ENCODE assay signal across 11 cellular contexts in the genomic region with DNA sequence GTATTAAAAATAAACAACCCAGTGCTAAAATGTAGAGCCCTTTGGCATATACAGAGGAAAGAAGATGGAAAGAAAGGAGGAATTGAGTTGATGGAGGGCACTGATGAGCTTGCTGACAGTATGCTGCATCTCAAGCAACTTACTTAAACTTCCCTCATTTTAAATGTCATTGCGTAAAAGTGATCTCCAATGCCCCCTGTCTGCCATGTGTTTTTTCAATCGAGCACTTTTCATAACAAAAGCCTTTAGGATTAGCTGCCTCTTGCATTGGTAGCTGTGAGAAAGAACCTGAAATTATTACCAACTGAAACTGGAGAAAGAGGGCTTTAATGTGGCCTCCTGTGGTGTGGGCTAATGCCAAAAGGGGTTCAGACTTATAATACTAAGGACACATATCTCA.
DNase-seq lines count a peak whose midpoint lies in the region; ATAC-seq and TF ChIP-seq lines count a peak whose summit lies in the region.
"Had no signal": no experiment of that assay in that cellular context is flagged by ENCODE, and none has a peak within 500 bp of the region (broad histone marks: within the 10 kb centered on the region; RNA-seq: fewer than 3 reads in every experiment).

No MANE protein-coding gene starts in this region.

- ATAC-seq in HG03565 (IDR thresholded peaks at IDR 0.05; ENCODE audit: unreplicated experiment), result no peak
- ATAC-seq in activated naive CD8-positive, alpha-beta T cell treated with anti-CD3 and anti-CD28 coated beads, Interleukin-2, amount 50 U/mL, for 24 hours, result no peak

- no peaks in the 10 kb centered on the region for H3K9me3 ChIP-seq in Loucy (ENCODE audit: insufficient read depth, low read depth, low read length)
- H3K9me3 ChIP-seq in osteoblast (ENCODE audit: low read depth, low read length), result no peaks in the 10 kb centered on the region

- no peak overlapping the region for H2AFZ ChIP-seq in Loucy (ENCODE audit: low read length)
- H2AFZ ChIP-seq in osteoblast (ENCODE audit: low read length), result no peak overlapping the region
- H2AFZ ChIP-seq: parathyroid adenoma had no signal

- H3K27me3 ChIP-seq in Loucy (ENCODE audit: insufficient read depth, low read length, poor library complexity, severe bottlenecking), result no peaks in the 10 kb centered on the region
- no peaks in the 10 kb centered on the region for H3K27me3 ChIP-seq in osteoblast (ENCODE audit: insufficient read depth, low read length)

- H3K9ac ChIP-seq in Loucy (ENCODE audit: low read depth, low read length, poor library complexity, severe bottlenecking), result no peak overlapping the region
- H3K9ac ChIP-seq: parathyroid adenoma had no signal

- H3K27me3 Mint-ChIP-seq in activated naive CD8-positive, alpha-beta T cell treated with anti-CD3 and anti-CD28 coated beads, Interleukin-2, amount 50 U/mL, for 24 hours, result no peaks in the 10 kb centered on the region

- H3K36me3 Mint-ChIP-seq in activated naive CD8-positive, alpha-beta T cell treated with anti-CD3 and anti-CD28 coated beads, Interleukin-2, amount 50 U/mL, for 24 hours (ENCODE audit: low read depth), result no peaks in the 10 kb centered on the region

- peak; percentile 55 for DNase-seq in GDM1 (lab: John Stamatoyannopoulos, UW)
- DNase-seq in astrocyte of the hippocampus (ENCODE audit: low read depth, low spot score), result peak; percentile 28
- DNase-seq in osteoblast (ENCODE audit: insufficient read length, low spot score, missing footprints), result no peak
- no peak for DNase-seq in NCI-H2107 (lab: John Stamatoyannopoulos, UW)
- DNase-seq in AG08396 (ENCODE audit: low spot score), result no peak
- DNase-seq in activated naive CD8-positive, alpha-beta T cell treated with anti-CD3 and anti-CD28 coated beads, Interleukin-2, amount 50 U/mL, for 24 hours, result no peak
- DNase-seq: NCI-H1436 treated with DMSO at 0.1 percent for 48 hours had no signal

- H3K4me3 ChIP-seq in Loucy (ENCODE audit: low read length, poor library complexity, severe bottlenecking) (no peak overlapping the region), osteoblast (ENCODE audit: insufficient read depth, low read length) (no peak overlapping the region)

- H3K79me2 ChIP-seq in Loucy (ENCODE audit: insufficient read depth, low read length) (no peaks in the 10 kb centered on the region), osteoblast (ENCODE audit: insufficient read depth, low read length) (no peaks in the 10 kb centered on the region)
- H3K79me2 ChIP-seq: parathyroid adenoma had no signal

- H3K9me2 ChIP-seq in Loucy (replicated peaks; ENCODE audit: low read depth, low read length), result no peaks in the 10 kb centered on the region

- no peaks in the 10 kb centered on the region for H4K20me1 ChIP-seq in Loucy (ENCODE audit: insufficient read depth, low read length, poor library complexity, severe bottlenecking)
- no peaks in the 10 kb centered on the region for H4K20me1 ChIP-seq in osteoblast (ENCODE audit: insufficient read depth, low read length)

- TF ChIP-seq CTCF in Loucy (conservative IDR thresholded peaks at IDR 0.05; ENCODE audit: low read length), result peak; percentile 33
- TF ChIP-seq CTCF in osteoblast (IDR thresholded peaks at IDR 0.05; ENCODE audit: extremely low read depth, low read depth, low read length), result peak; percentile 40

- H3K4me2 ChIP-seq in Loucy (ENCODE audit: low read depth, low read length, poor library complexity, severe bottlenecking) (no peak overlapping the region), osteoblast (ENCODE audit: insufficient read depth, low read length) (no peak overlapping the region)

- peaks cover 4% of the 10 kb centered on the region for H3K9me3 Mint-ChIP-seq in activated naive CD8-positive, alpha-beta T cell treated with anti-CD3 and anti-CD28 coated beads, Interleukin-2, amount 50 U/mL, for 24 hours
- H3K9me3 Mint-ChIP-seq: activated T-helper 1 cell treated with anti-CD3 and anti-CD28 coated beads, Interleukin-12 subunit alpha, Interleukin-12 subunit beta, Interleukin-2, Interleukin-4 antibody, amounts not matched to agents 30 ng/mL and 10 ng/mL and 1 ng/mL, durations not matched to agents 14 hours and 24 hours and 36 hours had no signal

- H3K4me1 ChIP-seq in Loucy (ENCODE audit: insufficient read depth, low read length, poor library complexity, severe bottlenecking), result no peaks in the 10 kb centered on the region
- H3K4me1 ChIP-seq in osteoblast (ENCODE audit: insufficient read depth, low read length), result peaks cover 9% of the 10 kb centered on the region
- H3K4me1 ChIP-seq: parathyroid adenoma had no signal

- H3K36me3 ChIP-seq in Loucy (ENCODE audit: insufficient read depth, low read length) (no peaks in the 10 kb centered on the region), osteoblast (ENCODE audit: insufficient read depth, low read length) (no peaks in the 10 kb centered on the region)

- no peak overlapping the region for H3K4me3 Mint-ChIP-seq in activated naive CD8-positive, alpha-beta T cell treated with anti-CD3 and anti-CD28 coated beads, Interleukin-2, amount 50 U/mL, for 24 hours
- H3K4me3 Mint-ChIP-seq: activated T-helper 1 cell treated with anti-CD3 and anti-CD28 coated beads, Interleukin-12 subunit alpha, Interleukin-12 subunit beta, Interleukin-2, Interleukin-4 antibody, amounts not matched to agents 30 ng/mL and 10 ng/mL and 1 ng/mL, durations not matched to agents 14 hours and 24 hours and 36 hours had no signal

- H3F3A ChIP-seq in Loucy (ENCODE audit: low read depth), result no peaks in the 10 kb centered on the region

- H3K4me1 Mint-ChIP-seq in activated naive CD8-positive, alpha-beta T cell treated with anti-CD3 and anti-CD28 coated beads, Interleukin-2, amount 50 U/mL, for 24 hours, result no peaks in the 10 kb centered on the region

- H3K27ac Mint-ChIP-seq in activated naive CD8-positive, alpha-beta T cell treated with anti-CD3 and anti-CD28 coated beads, Interleukin-2, amount 50 U/mL, for 24 hours, result no peak overlapping the region
- H3K27ac Mint-ChIP-seq: activated T-helper 1 cell treated with anti-CD3 and anti-CD28 coated beads, Interleukin-12 subunit alpha, Interleukin-12 subunit beta, Interleukin-2, Interleukin-4 antibody, amounts not matched to agents 30 ng/mL and 10 ng/mL and 1 ng/mL, durations not matched to agents 14 hours and 24 hours and 36 hours had no signal

- H3K27ac ChIP-seq in osteoblast (ENCODE audit: low read depth, low read length), result no peak overlapping the region
- H3K27ac ChIP-seq: parathyroid adenoma had no signal

Comparison
In these comparisons a context has a peak if more than half of its experiments do, and no peak if none do; other contexts are left out.
1. DNase-seq: peak in GDM1 (single experiment) and astrocyte of the hippocampus (single experiment); none in osteoblast (single experiment), NCI-H2107 (single experiment), AG08396 (single experiment) and activated naive CD8-positive, alpha-beta T cell treated with anti-CD3 and anti-CD28 coated beads, Interleukin-2, amount 50 U/mL, for 24 hours (single experiment).